20 cellular contexts compared by ENCODE assay signal in genomic region chr18:40690062-40690461, GRCh38.
A peak's percentile ranks its signal among the peaks of the same experiment; 100 is the strongest.
DNase-seq lines count a peak whose midpoint lies in the region; ATAC-seq and TF ChIP-seq lines count a peak whose summit lies in the region.
"Had no signal": no experiment of that assay in that cellular context is flagged by ENCODE, and none has a peak within 500 bp of the region (broad histone marks: within the 10 kb centered on the region; RNA-seq: fewer than 3 reads in every experiment).

No MANE protein-coding gene starts in this region.

- ATAC-seq in natural killer cell treated with Interleukin-12 subunit alpha and Interleukin-12 subunit beta and Interleukin-15 and Interleukin-18, amount 100 ng/mL, for 72 hours = no peak
- ATAC-seq: A549; CD8-positive, alpha-beta T cell had no signal

- BruUV-seq in MCF 10A (replicated peaks; lab: Mats Ljungman, UMichigan) = no TSS peak

- POLR2A ChIA-PET in MCF 10A (lab: Yijun Ruan, JAX) = interaction anchor here (0.5 to 1.2 kb wide), 2 partner anchors 11 to 13 kb away, joined by 3 read pairs; no protein-coding TSS in a partner anchor

- peak overlapping the region; percentile 46 for H2AFZ ChIP-seq in neuron (ENCODE audit: low read depth, low read length)

- DNase-seq in MCF 10A (ENCODE audit: unreplicated experiment) = no peak
- DNase-seq in breast epithelium (ENCODE audit: low spot score in 2 of 2) = no peak
- DNase-seq in amniotic epithelial cell (ENCODE audit: low read depth) = peak; percentile 7
- no peak for DNase-seq in mesothelial cell of epicardium (ENCODE audit: low spot score in 2 of 2, unreplicated experiment in 2 of 2)
- no peak for DNase-seq in SW 1271 (lab: John Stamatoyannopoulos, UW)
- no peak for DNase-seq in natural killer cell treated with Interleukin-12 subunit alpha and Interleukin-12 subunit beta and Interleukin-15 and Interleukin-18, amount 100 ng/mL, for 72 hours (ENCODE audit: low spot score)
- no peak for DNase-seq in vagina (ENCODE audit: extremely low spot score in 2 of 2)
- DNase-seq: 8988T; AML-193; Caco-2; Calu3; CD4-positive, alpha-beta T cell; CD8-positive, alpha-beta T cell; DMS79 treated with DMSO at 0.1 percent for 48 hours; GF-D8 had no signal

- H3K27me3 Mint-ChIP-seq in MCF 10A (ENCODE audit: insufficient read depth, unreplicated experiment) (no peaks in the 10 kb centered on the region), mesothelial cell of epicardium (ENCODE audit: low read depth) (no peaks in the 10 kb centered on the region)
- H3K27me3 Mint-ChIP-seq in natural killer cell treated with Interleukin-12 subunit alpha and Interleukin-12 subunit beta and Interleukin-15 and Interleukin-18, amount 100 ng/mL, for 72 hours = no peaks in the 10 kb centered on the region
- H3K27me3 Mint-ChIP-seq: B cell; CD4-positive, alpha-beta T cell had no signal

- CTCF ChIA-PET in MCF 10A (lab: Yijun Ruan, JAX) = interaction anchor here (0.7 kb wide), 1 partner anchor 66 kb away, joined by 3 read pairs; no protein-coding TSS in a partner anchor

- H3K36me3 ChIP-seq in breast epithelium (no peaks in the 10 kb centered on the region), neuron (ENCODE audit: insufficient read depth, low read length) (no peaks in the 10 kb centered on the region), vagina (no peaks in the 10 kb centered on the region)
- H3K36me3 ChIP-seq: BLaER1 treated with 17β-estradiol and CSF1 and Interleukin-3, amounts not matched to agents 10 nM and 100 nM had no signal

- H3K36me3 Mint-ChIP-seq in MCF 10A (ENCODE audit: insufficient read depth, unreplicated experiment) = no peaks in the 10 kb centered on the region
- no peaks in the 10 kb centered on the region for H3K36me3 Mint-ChIP-seq in mesothelial cell of epicardium
- no peaks in the 10 kb centered on the region for H3K36me3 Mint-ChIP-seq in natural killer cell treated with Interleukin-12 subunit alpha and Interleukin-12 subunit beta and Interleukin-15 and Interleukin-18, amount 100 ng/mL, for 72 hours
- H3K36me3 Mint-ChIP-seq: CD8-positive, alpha-beta T cell had no signal

- H3K9me3 ChIP-seq in breast epithelium = no peaks in the 10 kb centered on the region
- peaks cover 1% of the 10 kb centered on the region for H3K9me3 ChIP-seq in neuron (ENCODE audit: low read length)
- no peaks in the 10 kb centered on the region for H3K9me3 ChIP-seq in vagina
- H3K9me3 ChIP-seq: A549, Caco-2 had no signal

- no peak for TF ChIP-seq CTCF in MCF 10A (IDR thresholded peaks at IDR 0.05; ENCODE audit: unreplicated experiment)
- no peak for TF ChIP-seq CTCF in breast epithelium (IDR thresholded peaks at IDR 0.05)
- TF ChIP-seq CTCF in mesothelial cell of epicardium (IDR thresholded peaks at IDR 0.05; ENCODE audit: unreplicated experiment) = no peak
- no peak for TF ChIP-seq CTCF in vagina (IDR thresholded peaks at IDR 0.05)

- no peak overlapping the region for H3K4me3 ChIP-seq in breast epithelium
- no peak overlapping the region for H3K4me3 ChIP-seq in neuron (ENCODE audit: low read length)
- H3K4me3 ChIP-seq in vagina = no peak overlapping the region
- H3K4me3 ChIP-seq: A549; BLaER1 treated with 17β-estradiol and CSF1 and Interleukin-3, amounts not matched to agents 10 nM and 100 nM had no signal

- H3K4me1 ChIP-seq in breast epithelium (no peaks in the 10 kb centered on the region), neuron (ENCODE audit: insufficient read depth, low read length) (peaks cover 6% of the 10 kb centered on the region), vagina (no peaks in the 10 kb centered on the region)
- H3K4me1 ChIP-seq: A549; BLaER1 treated with 17β-estradiol and CSF1 and Interleukin-3, amounts not matched to agents 10 nM and 100 nM; Caco-2 had no signal

- intact Hi-C loops in MCF 10A (cut with micrococcal nuclease) = no loop called here
- intact Hi-C loops in breast epithelium (cut with DNase I; ENCODE audit: low total_unique reads) = loop anchor here (10.0 kb wide), 1 partner anchor 755 kb away; no protein-coding TSS in a partner anchor
- intact Hi-C loops in vagina (cut with DNase I) = no loop called here

- H3K4me1 Mint-ChIP-seq in MCF 10A (ENCODE audit: insufficient read depth, unreplicated experiment) (no peaks in the 10 kb centered on the region), mesothelial cell of epicardium (peaks cover 43% of the 10 kb centered on the region)
- no peaks in the 10 kb centered on the region for H3K4me1 Mint-ChIP-seq in natural killer cell treated with Interleukin-12 subunit alpha and Interleukin-12 subunit beta and Interleukin-15 and Interleukin-18, amount 100 ng/mL, for 72 hours (ENCODE audit: low read depth in 2 of 2)
- H3K4me1 Mint-ChIP-seq: B cell had no signal

- H3K27ac Mint-ChIP-seq in MCF 10A (ENCODE audit: low read depth, unreplicated experiment) (peak overlapping the region; percentile 47), mesothelial cell of epicardium (peak overlapping the region; percentile 62)
- no peak overlapping the region for H3K27ac Mint-ChIP-seq in natural killer cell treated with Interleukin-12 subunit alpha and Interleukin-12 subunit beta and Interleukin-15 and Interleukin-18, amount 100 ng/mL, for 72 hours
- H3K27ac Mint-ChIP-seq: B cell; CD4-positive, alpha-beta T cell; CD8-positive, alpha-beta T cell had no signal

- H3K27me3 ChIP-seq in breast epithelium (no peaks in the 10 kb centered on the region), neuron (ENCODE audit: insufficient read depth, low read length) (no peaks in the 10 kb centered on the region), vagina (no peaks in the 10 kb centered on the region)
- H3K27me3 ChIP-seq: BLaER1 treated with 17β-estradiol and CSF1 and Interleukin-3, amounts not matched to agents 10 nM and 100 nM had no signal

- H3K4me3 Mint-ChIP-seq in MCF 10A (ENCODE audit: unreplicated experiment) (no peak overlapping the region), mesothelial cell of epicardium (no peak overlapping the region)
- no peak overlapping the region for H3K4me3 Mint-ChIP-seq in natural killer cell treated with Interleukin-12 subunit alpha and Interleukin-12 subunit beta and Interleukin-15 and Interleukin-18, amount 100 ng/mL, for 72 hours
- H3K4me3 Mint-ChIP-seq: B cell; CD4-positive, alpha-beta T cell; CD8-positive, alpha-beta T cell had no signal

- TF ChIP-seq POLR2A in breast epithelium (IDR thresholded peaks at IDR 0.05) (no peak), vagina (IDR thresholded peaks at IDR 0.05) (no peak)

- no peak overlapping the region for H3K27ac ChIP-seq in breast epithelium
- H3K27ac ChIP-seq in vagina = no peak overlapping the region
- H3K27ac ChIP-seq: A549; BLaER1 treated with 17β-estradiol and CSF1 and Interleukin-3, amounts not matched to agents 10 nM and 100 nM; C4-2B had no signal

- peaks cover 8% of the 10 kb centered on the region for H3K9me3 Mint-ChIP-seq in MCF 10A (ENCODE audit: unreplicated experiment)
- peaks cover 5% of the 10 kb centered on the region for H3K9me3 Mint-ChIP-seq in mesothelial cell of epicardium
- H3K9me3 Mint-ChIP-seq in natural killer cell treated with Interleukin-12 subunit alpha and Interleukin-12 subunit beta and Interleukin-15 and Interleukin-18, amount 100 ng/mL, for 72 hours = peaks cover 12% of the 10 kb centered on the region

Comparison
In these comparisons a context has a peak if more than half of its experiments do, and no peak if none do; other contexts are left out.
1. H3K27ac Mint-ChIP-seq: peak in MCF 10A (single experiment) and mesothelial cell of epicardium (single experiment); none in natural killer cell treated with Interleukin-12 subunit alpha and Interleukin-12 subunit beta and Interleukin-15 and Interleukin-18, amount 100 ng/mL, for 72 hours (0 of 2).